In genomic region chr5:157651011-157651611, GRCh38 we compare ENCODE assay signal across 12 cellular contexts. TPM values are rescaled to one million over a fixed set of nuclear protein-coding genes. Genes with fewer than 3 reads are reported as not detected.
DNase-seq lines count a peak whose midpoint lies in the region; ATAC-seq and TF ChIP-seq lines count a peak whose summit lies in the region.
"Had no signal": no experiment of that assay in that cellular context is flagged by ENCODE, and none has a peak within 500 bp of the region (broad histone marks: within the 10 kb centered on the region; RNA-seq: fewer than 3 reads in every experiment).

No MANE protein-coding gene starts in this region.

- H3F3A ChIP-seq in OCI-LY1 (ENCODE audit: insufficient read depth, low read length), result no peaks in the 10 kb centered on the region

- TF ChIP-seq POLR2A in stomach (IDR thresholded peaks at IDR 0.05), result no peak

- peaks cover 11% of the 10 kb centered on the region for H3K4me1 Mint-ChIP-seq in T-helper 2 cell treated with Interferon-gamma antibody and Interleukin-4, amounts not matched to agents 5 μg/mL and 100 μg/mL, for 36 hours (ENCODE audit: low read depth)
- no peaks in the 10 kb centered on the region for H3K4me1 Mint-ChIP-seq in mesothelial cell of epicardium

- peak overlapping the region; percentile 68 for H3K4me3 Mint-ChIP-seq in T-helper 2 cell treated with Interferon-gamma antibody and Interleukin-4, amounts not matched to agents 5 μg/mL and 100 μg/mL, for 36 hours
- no peak overlapping the region for H3K4me3 Mint-ChIP-seq in mesothelial cell of epicardium

- H3K27ac ChIP-seq in OCI-LY1 (ENCODE audit: low read depth, low read length, poor library complexity, severe bottlenecking), result no peak overlapping the region
- H3K27ac ChIP-seq in right cardiac atrium (ENCODE audit: low read length), result no peak overlapping the region
- H3K27ac ChIP-seq in stomach, result peak overlapping the region in 1 of 5 donors; percentile 54
- no peak overlapping the region for H3K27ac ChIP-seq in OCI-LY7 (ENCODE audit: low read depth, low read length, poor library complexity, severe bottlenecking)
- H3K27ac ChIP-seq: left lung had no signal

- peaks cover 12% of the 10 kb centered on the region for H3K9me3 ChIP-seq in OCI-LY1 (ENCODE audit: low read length)
- H3K9me3 ChIP-seq in right cardiac atrium (ENCODE audit: control insufficient read depth, low read length), result no peaks in the 10 kb centered on the region
- peaks cover 0 to 9% (median 2%) of the 10 kb centered on the region in 4 donors for H3K9me3 ChIP-seq in stomach
- peaks cover 10% of the 10 kb centered on the region; the same call in 1 of the 2 replicates for H3K9me3 ChIP-seq in OCI-LY7 (ENCODE audit: low read length)

- POLR2A ChIA-PET in OCI-LY7 (lab: Charles Lee), result no interaction called here

- H3K27me3 Mint-ChIP-seq in T-helper 2 cell treated with Interferon-gamma antibody and Interleukin-4, amounts not matched to agents 5 μg/mL and 100 μg/mL, for 36 hours (ENCODE audit: low read depth), result peaks cover 4% of the 10 kb centered on the region
- no peaks in the 10 kb centered on the region for H3K27me3 Mint-ChIP-seq in mesothelial cell of epicardium (ENCODE audit: low read depth)

- WGBS in right cardiac atrium, result 71% methylated on average over 33 of the region's 33 CpGs
- WGBS in stomach, 5 donors, result 65 to 79% (median 75%) methylated on average over 25 to 33 of the region's 33 CpGs

- no peak overlapping the region for H3K9ac ChIP-seq in OCI-LY1 (ENCODE audit: low read length)

- no TSS peak for BruUV-seq in OCI-LY7 (replicated peaks; lab: Mats Ljungman, UMichigan)

- H2AFZ ChIP-seq in OCI-LY1 (ENCODE audit: low read length) (no peak overlapping the region), OCI-LY7 (ENCODE audit: low read length) (no peak overlapping the region)

- peaks cover 14% of the 10 kb centered on the region for H3K36me3 Mint-ChIP-seq in T-helper 2 cell treated with Interferon-gamma antibody and Interleukin-4, amounts not matched to agents 5 μg/mL and 100 μg/mL, for 36 hours (ENCODE audit: low read depth)
- H3K36me3 Mint-ChIP-seq in mesothelial cell of epicardium, result peaks cover 2% of the 10 kb centered on the region

- H3K36me3 ChIP-seq in OCI-LY1 (ENCODE audit: insufficient read depth, low read length) (peaks cover 6% of the 10 kb centered on the region; the same call in 1 of the 2 replicates), stomach (no peaks in the 10 kb centered on the region), OCI-LY7 (ENCODE audit: insufficient read depth, low read length) (no peaks in the 10 kb centered on the region)
- H3K36me3 ChIP-seq: left lung had no signal

- no peak for TF ChIP-seq CTCF in OCI-LY1 (IDR thresholded peaks at IDR 0.05; ENCODE audit: low read length)
- TF ChIP-seq CTCF in stomach (IDR thresholded peaks at IDR 0.05), result no peak
- TF ChIP-seq CTCF in OCI-LY7 (conservative IDR thresholded peaks at IDR 0.05; ENCODE audit: low read length), result no peak
- no peak for TF ChIP-seq CTCF in mesothelial cell of epicardium (IDR thresholded peaks at IDR 0.05; ENCODE audit: unreplicated experiment)

- H3K9me3 Mint-ChIP-seq in T-helper 2 cell treated with Interferon-gamma antibody and Interleukin-4, amounts not matched to agents 5 μg/mL and 100 μg/mL, for 36 hours, result peaks cover 34% of the 10 kb centered on the region
- H3K9me3 Mint-ChIP-seq in mesothelial cell of epicardium, result peaks cover 30% of the 10 kb centered on the region

- H3K4me1 ChIP-seq in OCI-LY1 (ENCODE audit: insufficient read depth, low read length, severe bottlenecking), result peaks cover 7% of the 10 kb centered on the region
- H3K4me1 ChIP-seq in right cardiac atrium (ENCODE audit: control insufficient read depth, insufficient read depth, low read length), result no peaks in the 10 kb centered on the region
- peaks cover 0 to 12% (median 8%) of the 10 kb centered on the region in 4 donors for H3K4me1 ChIP-seq in stomach
- no peaks in the 10 kb centered on the region for H3K4me1 ChIP-seq in OCI-LY7 (ENCODE audit: insufficient read depth, low read length, poor library complexity, severe bottlenecking)

- no peaks in the 10 kb centered on the region for H3K9me2 ChIP-seq in OCI-LY1 (ENCODE audit: low read depth, low read length)
- no peaks in the 10 kb centered on the region for H3K9me2 ChIP-seq in OCI-LY7 (ENCODE audit: insufficient read depth, low read length)

- no peak for TF ChIP-seq EP300 in stomach (IDR thresholded peaks at IDR 0.05)

- ATAC-seq in right cardiac atrium, result peak in 1 of 2 donors; percentile 42

- CTCF ChIA-PET in OCI-LY7 (lab: Charles Lee; ENCODE audit: unreplicated experiment), result no interaction called here

- H3K4me2 ChIP-seq in OCI-LY1 (ENCODE audit: low read length) (peak overlapping the region; percentile 64; the same call in 1 of the 2 replicates), OCI-LY7 (ENCODE audit: low read length) (no peak overlapping the region)

- H3K4me3 ChIP-seq in OCI-LY1 (ENCODE audit: low read depth, low read length, poor library complexity, severe bottlenecking) (no peak overlapping the region), right cardiac atrium (ENCODE audit: low read length) (peak overlapping the region; percentile 34), stomach (peak overlapping the region; percentile 47 to 53 (median 49)), OCI-LY7 (ENCODE audit: low read depth, low read length, poor library complexity, severe bottlenecking) (no peak overlapping the region)

- no peak for DNase-seq in T-helper 2 cell treated with Interferon-gamma antibody and Interleukin-4, amounts not matched to agents 5 μg/mL and 100 μg/mL, for 36 hours (ENCODE audit: low spot score)
- DNase-seq in T-helper 2 cell, result no peak
- DNase-seq in right cardiac atrium, result peak in 2 of 3 donors; percentile 46 to 49
- DNase-seq in stomach, result no peak
- DNase-seq in OCI-LY7 (ENCODE audit: low spot score), result no peak
- DNase-seq in effector CD8-positive, alpha-beta T cell (lab: John Stamatoyannopoulos, UW), result no peak
- no peak for DNase-seq in mesothelial cell of epicardium (ENCODE audit: low spot score in 2 of 2, unreplicated experiment in 2 of 2)
- DNase-seq: NCI-H82 had no signal

- H4K20me1 ChIP-seq in OCI-LY1 (ENCODE audit: insufficient read depth, low read length), result no peaks in the 10 kb centered on the region
- no peaks in the 10 kb centered on the region for H4K20me1 ChIP-seq in OCI-LY7 (ENCODE audit: insufficient read depth, low read length)

- H3K27me3 ChIP-seq in OCI-LY1 (ENCODE audit: insufficient read depth, low read length) (no peaks in the 10 kb centered on the region; the same call in 1 of the 2 replicates), right cardiac atrium (ENCODE audit: control insufficient read depth, insufficient read depth) (no peaks in the 10 kb centered on the region), stomach (peaks cover 0 to 5% (median 0%) of the 10 kb centered on the region in 3 donors)

- H3K27ac Mint-ChIP-seq in T-helper 2 cell treated with Interferon-gamma antibody and Interleukin-4, amounts not matched to agents 5 μg/mL and 100 μg/mL, for 36 hours, result no peak overlapping the region
- H3K27ac Mint-ChIP-seq in mesothelial cell of epicardium, result no peak overlapping the region

- no peaks in the 10 kb centered on the region for H3K79me2 ChIP-seq in OCI-LY1 (ENCODE audit: insufficient read depth, low read length)
- H3K79me2 ChIP-seq in OCI-LY7 (ENCODE audit: insufficient read depth, low read depth, low read length), result no peaks in the 10 kb centered on the region

- intact Hi-C loops in right cardiac atrium (cut with DNase I), result no loop called here
- intact Hi-C loops in stomach (cut with DNase I; ENCODE audit: low total_unique reads), result no loop called here
- intact Hi-C loops in OCI-LY7 (cut with micrococcal nuclease; ENCODE audit: unreplicated experiment), result no loop called here

RNA-seq across cellular contexts. Expression of gene SOX30, which starts 1.1 kb away (rescaled TPM):
- total RNA-seq in right cardiac atrium (under 1 TPM; 0.25 to 0.42 (median 0.35) TPM), stomach (under 1 TPM in 1 of 5 donors, not detected in 4; 0.29 TPM), OCI-LY7 (2022) (0.13 and 0.29 TPM in 2 replicates), mesothelial cell of epicardium (not detected in 3 replicates)
- polyA plus RNA-seq in right cardiac atrium (0.41 TPM), stomach (under 1 TPM in 1 of 3 donors, not detected in 2; 0.08 TPM)
- 0.16 TPM in 1 of 2 replicates, not detected in the other for total RNA-seq in OCI-LY7 (2014; rRNA removed; shearing (Covaris generic))
- total RNA-seq: A673 had no signal

RNA-seq across cellular contexts. Expression of gene C5orf52, which starts 20.2 kb away (rescaled TPM):
- total RNA-seq in right cardiac atrium (not detected), stomach (not detected), OCI-LY7 (2022) (not detected in 2 replicates), mesothelial cell of epicardium (not detected in 3 replicates)
- polyA plus RNA-seq in right cardiac atrium (not detected), stomach (not detected)
- not detected in 2 replicates for total RNA-seq in OCI-LY7 (2014; rRNA removed; shearing (Covaris generic))
- total RNA-seq: A673, left lung, renal cortical epithelial cell had no signal

Comparison
In these comparisons a context has a peak if more than half of its experiments do, and no peak if none do; other contexts are left out.
1. DNase-seq: peak in right cardiac atrium (2 of 3); none in T-helper 2 cell treated with Interferon-gamma antibody and Interleukin-4, amounts not matched to agents 5 μg/mL and 100 μg/mL, for 36 hours (single experiment), T-helper 2 cell (0 of 5), stomach (single experiment), OCI-LY7 (single experiment), effector CD8-positive, alpha-beta T cell (single experiment) and mesothelial cell of epicardium (0 of 2).
2. H3K4me3 ChIP-seq: peak in right cardiac atrium (single experiment) and stomach (4 of 4); none in OCI-LY1 (single experiment) and OCI-LY7 (single experiment).